In genomic region chr6:129628101-129628815, GRCh38 we compare ENCODE assay signal across 2 cellular contexts.
A peak's percentile ranks its signal among the peaks of the same experiment; 100 is the strongest.
TF ChIP-seq lines count a peak whose summit lies in the region.

No MANE protein-coding gene starts in this region.

TF ChIP-seq in HepG2, 621 proteins besides CTCF, POLR2A, EP300 and RAD21:
- TF ChIP-seq ZNF704 (CRISPR knock-in tag; IDR thresholded peaks at IDR 0.05; ENCODE audit: borderline replicate concordance): no peak
- peak; percentile 75 for TF ChIP-seq CEBPB (IDR thresholded peaks at IDR 0.05; ENCODE audit: borderline replicate concordance, low read depth, low read length)
- TF ChIP-seq ATF7 (IDR thresholded peaks at IDR 0.05): peak; percentile 76
- TF ChIP-seq ATF7 (CRISPR knock-in tag; IDR thresholded peaks at IDR 0.05): no peak
- peak; percentile 43; the same call in 1 of the 2 replicates for TF ChIP-seq CEBPG (CRISPR knock-in tag; IDR thresholded peaks at IDR 0.05)

TF ChIP-seq in H1, 55 proteins besides CTCF, POLR2A, EP300 and RAD21:
- TF ChIP-seq JUND (IDR thresholded peaks at IDR 0.05; ENCODE audit: low read length) (no peak), NANOG (IDR thresholded peaks at IDR 0.05; ENCODE audit: insufficient read depth, low read depth, low read length, poor library complexity, severe bottlenecking) (no peak), USF2 (IDR thresholded peaks at IDR 0.05; ENCODE audit: low read length) (no peak), ATF2 (IDR thresholded peaks at IDR 0.05; ENCODE audit: low read length) (no peak), CEBPB (IDR thresholded peaks at IDR 0.05; ENCODE audit: low read depth, low read length) (peak; percentile 42; the same call in 1 of the 2 replicates)
